ENCODE assay signal across 19 cellular contexts in genomic region chr10:102202386-102202785, GRCh38.
DNase-seq lines count a peak whose midpoint lies in the region; ATAC-seq and TF ChIP-seq lines count a peak whose summit lies in the region.
"Had no signal": no experiment of that assay in that cellular context is flagged by ENCODE, and none has a peak within 500 bp of the region (broad histone marks: within the 10 kb centered on the region; RNA-seq: fewer than 3 reads in every experiment).

No MANE protein-coding gene starts in this region.

- no peak for DNase-seq in activated naive CD4-positive, alpha-beta T cell treated with anti-CD3 and anti-CD28 coated beads, Interleukin-2, amount 10 ng/mL, durations not matched to agents 7 days and 5 days
- DNase-seq in activated naive CD4-positive, alpha-beta T cell (lab: John Stamatoyannopoulos, UW): no peak
- DNase-seq in GM20000 (ENCODE audit: low spot score) (peak; percentile 49), NK-92 (lab: John Stamatoyannopoulos, UW; ENCODE audit: unreplicated experiment) (no peak), putamen (ENCODE audit: low spot score) (no peak), midbrain (lab: John Stamatoyannopoulos, UW) (no peak)
- DNase-seq in activated naive CD8-positive, alpha-beta T cell treated with anti-CD3 and anti-CD28 coated beads, Interleukin-2, amount 50 U/mL, for 24 hours: no peak
- DNase-seq: CD4-positive, CD25-positive, alpha-beta regulatory T cell; COR-L47; DMS79; KBM-7; NCI-H1092 treated with DMSO at 0.1 percent for 48 hours; NCI-H146; NCI-H2029; NCI-H2227 treated with DMSO at 0.1 percent for 48 hours; NCI-H510A; SIG-M5 had no signal

- H3K4me3 Mint-ChIP-seq in activated naive CD4-positive, alpha-beta T cell treated with anti-CD3 and anti-CD28 coated beads, Interleukin-2, amount 10 ng/mL, durations not matched to agents 7 days and 5 days: no peak overlapping the region
- no peak overlapping the region for H3K4me3 Mint-ChIP-seq in activated naive CD8-positive, alpha-beta T cell treated with anti-CD3 and anti-CD28 coated beads, Interleukin-2, amount 50 U/mL, for 24 hours
- H3K4me3 Mint-ChIP-seq: CD4-positive, CD25-positive, alpha-beta regulatory T cell had no signal

- no peak for ATAC-seq in activated naive CD8-positive, alpha-beta T cell treated with anti-CD3 and anti-CD28 coated beads, Interleukin-2, amount 50 U/mL, for 24 hours
- ATAC-seq: HCT116, Panc1 had no signal

- peak overlapping the region; percentile 0 for H3K27ac Mint-ChIP-seq in activated naive CD4-positive, alpha-beta T cell treated with anti-CD3 and anti-CD28 coated beads, Interleukin-2, amount 10 ng/mL, durations not matched to agents 7 days and 5 days
- H3K27ac Mint-ChIP-seq in activated naive CD8-positive, alpha-beta T cell treated with anti-CD3 and anti-CD28 coated beads, Interleukin-2, amount 50 U/mL, for 24 hours: peak overlapping the region; percentile 5
- H3K27ac Mint-ChIP-seq: CD4-positive, CD25-positive, alpha-beta regulatory T cell had no signal

- peaks cover 6% of the 10 kb centered on the region for H3K27me3 Mint-ChIP-seq in activated naive CD4-positive, alpha-beta T cell treated with anti-CD3 and anti-CD28 coated beads, Interleukin-2, amount 10 ng/mL, durations not matched to agents 7 days and 5 days
- peaks cover 1% of the 10 kb centered on the region for H3K27me3 Mint-ChIP-seq in activated naive CD8-positive, alpha-beta T cell treated with anti-CD3 and anti-CD28 coated beads, Interleukin-2, amount 50 U/mL, for 24 hours

- CTCF ChIA-PET in activated naive CD4-positive, alpha-beta T cell treated with anti-CD3 and anti-CD28 coated beads, Interleukin-2, amount 10 ng/mL, durations not matched to agents 7 days and 5 days (lab: Charles Lee): no interaction called here

- H3K9me3 Mint-ChIP-seq in activated naive CD4-positive, alpha-beta T cell treated with anti-CD3 and anti-CD28 coated beads, Interleukin-2, amount 10 ng/mL, durations not matched to agents 7 days and 5 days: peaks cover 9% of the 10 kb centered on the region
- H3K9me3 Mint-ChIP-seq in activated naive CD8-positive, alpha-beta T cell treated with anti-CD3 and anti-CD28 coated beads, Interleukin-2, amount 50 U/mL, for 24 hours: peaks cover 9% of the 10 kb centered on the region

- TF ChIP-seq CTCF in GM20000 (IDR thresholded peaks at IDR 0.05; ENCODE audit: extremely low read depth, missing control alignments): no peak

- H3K4me1 Mint-ChIP-seq in activated naive CD4-positive, alpha-beta T cell treated with anti-CD3 and anti-CD28 coated beads, Interleukin-2, amount 10 ng/mL, durations not matched to agents 7 days and 5 days: peaks cover 7% of the 10 kb centered on the region
- peaks cover 6% of the 10 kb centered on the region for H3K4me1 Mint-ChIP-seq in activated naive CD8-positive, alpha-beta T cell treated with anti-CD3 and anti-CD28 coated beads, Interleukin-2, amount 50 U/mL, for 24 hours
- H3K4me1 Mint-ChIP-seq: CD4-positive, CD25-positive, alpha-beta regulatory T cell had no signal

- H3K36me3 Mint-ChIP-seq in activated naive CD4-positive, alpha-beta T cell treated with anti-CD3 and anti-CD28 coated beads, Interleukin-2, amount 10 ng/mL, durations not matched to agents 7 days and 5 days: no peaks in the 10 kb centered on the region
- peaks cover 3% of the 10 kb centered on the region for H3K36me3 Mint-ChIP-seq in activated naive CD8-positive, alpha-beta T cell treated with anti-CD3 and anti-CD28 coated beads, Interleukin-2, amount 50 U/mL, for 24 hours (ENCODE audit: low read depth)
- H3K36me3 Mint-ChIP-seq: CD4-positive, CD25-positive, alpha-beta regulatory T cell had no signal
